13 cellular contexts compared by ENCODE assay signal in genomic region chr21:45747233-45747766, GRCh38.
DNase-seq lines count a peak whose midpoint lies in the region; ATAC-seq lines count a peak whose summit lies in the region.
"Had no signal": no experiment of that assay in that cellular context is flagged by ENCODE, and none has a peak within 500 bp of the region (broad histone marks: within the 10 kb centered on the region; RNA-seq: fewer than 3 reads in every experiment).

No MANE protein-coding gene starts in this region.

- no peaks in the 10 kb centered on the region for H3K9me3 ChIP-seq in skeletal muscle satellite cell (replicated peaks; ENCODE audit: low read length)
- H3K9me3 ChIP-seq: heart right ventricle, thyroid gland had no signal

- H3K36me3 ChIP-seq in H7 (replicated peaks; ENCODE audit: control insufficient read depth, insufficient read depth, low read length), result no peaks in the 10 kb centered on the region
- no peaks in the 10 kb centered on the region for H3K36me3 ChIP-seq in skeletal muscle satellite cell (ENCODE audit: insufficient read depth, low read length)
- H3K36me3 ChIP-seq: thyroid gland had no signal

- no peaks in the 10 kb centered on the region for H3K27me3 ChIP-seq in H7 (ENCODE audit: control insufficient read depth, insufficient read depth, low read length)
- H3K27me3 ChIP-seq in skeletal muscle satellite cell (ENCODE audit: control insufficient read depth, insufficient read depth, low read length), result peaks cover 18% of the 10 kb centered on the region
- H3K27me3 ChIP-seq: BLaER1 treated with 17β-estradiol and CSF1 and Interleukin-3, amounts not matched to agents 10 nM and 100 nM; heart right ventricle; thyroid gland had no signal

- peak; percentile 17 for ATAC-seq in esophagus mucosa

- H3K4me3 ChIP-seq in H7 (ENCODE audit: insufficient read depth, low read depth, low read length) (no peak overlapping the region), skeletal muscle satellite cell (ENCODE audit: low read length) (peak overlapping the region; percentile 28)
- H3K4me3 ChIP-seq: BLaER1 treated with 17β-estradiol and CSF1 and Interleukin-3, amounts not matched to agents 10 nM and 100 nM; heart right ventricle; thyroid gland had no signal

- DNase-seq in H7, result peak; percentile 41
- DNase-seq in NCI-H69 (lab: John Stamatoyannopoulos, UW), result peak; percentile 73
- no peak for DNase-seq in SW 1271 (lab: John Stamatoyannopoulos, UW)
- no peak for DNase-seq in stimulated activated naive CD4-positive, alpha-beta T cell treated with Interleukin-2 at 50 U/mL for 16 hours (lab: John Stamatoyannopoulos, UW)
- DNase-seq in NCI-H526 treated with DMSO at 0.1 percent for 48 hours (lab: John Stamatoyannopoulos, UW), result no peak
- DNase-seq: activated CD4-positive, alpha-beta memory T cell treated with anti-CD3 and anti-CD28 coated beads for 36 hours; activated T-cell treated with anti-CD3 and anti-CD28 coated beads, Interleukin-2, amount 50 U/mL, for 4 hours; heart right ventricle; kidney; thyroid gland had no signal

- H3K4me2 ChIP-seq in skeletal muscle satellite cell (ENCODE audit: low read length), result peak overlapping the region; percentile 75
- H3K4me2 ChIP-seq: BLaER1 treated with 17β-estradiol and CSF1 and Interleukin-3, amounts not matched to agents 10 nM and 100 nM had no signal

- H3K9ac ChIP-seq in skeletal muscle satellite cell (ENCODE audit: low read depth, low read length), result no peak overlapping the region
- H3K9ac ChIP-seq: BLaER1 treated with 17β-estradiol and CSF1 and Interleukin-3, amounts not matched to agents 10 nM and 100 nM had no signal

- H3K4me1 ChIP-seq in skeletal muscle satellite cell (ENCODE audit: control insufficient read depth, insufficient read depth, low read length), result peaks cover 22% of the 10 kb centered on the region
- H3K4me1 ChIP-seq: heart right ventricle, thyroid gland had no signal

Comparison
In these comparisons a context has a peak if more than half of its experiments do, and no peak if none do; other contexts are left out.
1. DNase-seq: peak in H7 (single experiment) and NCI-H69 (single experiment); none in SW 1271 (0 of 2), stimulated activated naive CD4-positive, alpha-beta T cell treated with Interleukin-2 at 50 U/mL for 16 hours (single experiment) and NCI-H526 treated with DMSO at 0.1 percent for 48 hours (single experiment).